Comparison of ENCODE assay signal across 17 cellular contexts in genomic region chr13:33785384-33785783, GRCh38.
"Had no signal": no experiment of that assay in that cellular context is flagged by ENCODE, and none has a peak within 500 bp of the region (broad histone marks: within the 10 kb centered on the region; RNA-seq: fewer than 3 reads in every experiment).

No MANE protein-coding gene starts in this region.

- H3K4me3 ChIP-seq: coronary artery, esophagus muscularis mucosa, pancreas, sigmoid colon, spleen had no signal

- H3K27me3 ChIP-seq: esophagus muscularis mucosa, pancreas, sigmoid colon, spleen had no signal

- ATAC-seq: activated naive CD4-positive, alpha-beta T cell treated with anti-CD3 and anti-CD28 coated beads, Interleukin-2, amount 50 U/mL, for 72 hours; left lobe of liver had no signal

- H3K36me3 ChIP-seq: esophagus muscularis mucosa, pancreas, sigmoid colon, spleen had no signal

- DNase-seq: activated CD4-positive, alpha-beta memory T cell treated with anti-CD3 and anti-CD28 coated beads, Interleukin-2, amount 10 ng/mL, durations not matched to agents 7 days and 5 days; activated CD4-positive, alpha-beta T cell treated with anti-CD3 and anti-CD28 coated beads for 4 hours; activated effector memory CD4-positive, alpha-beta T cell treated with Interleukin-2 at 50 U/mL for 16 hours; activated T-cell treated with anti-CD3 and anti-CD28 coated beads, Interleukin-2, amount 50 U/mL, for 24 hours; amniotic stem cell; caudate nucleus; hippocampal formation; naive B cell; pancreas; sigmoid colon; spleen; stimulated activated CD4-positive, alpha-beta T cell treated with anti-CD3 and anti-CD28 coated beads, Interleukin-1b, Interleukin-23, amount 100 ng/mL, for 48 hours; T1000 had no signal

- H3K9me3 ChIP-seq: pancreas had no signal

- H3K4me1 ChIP-seq: esophagus muscularis mucosa, pancreas, sigmoid colon had no signal

- H3K27ac ChIP-seq: coronary artery, esophagus muscularis mucosa, pancreas, sigmoid colon, spleen had no signal
